ENCODE assay signal across 19 cellular contexts in the genomic region with DNA sequence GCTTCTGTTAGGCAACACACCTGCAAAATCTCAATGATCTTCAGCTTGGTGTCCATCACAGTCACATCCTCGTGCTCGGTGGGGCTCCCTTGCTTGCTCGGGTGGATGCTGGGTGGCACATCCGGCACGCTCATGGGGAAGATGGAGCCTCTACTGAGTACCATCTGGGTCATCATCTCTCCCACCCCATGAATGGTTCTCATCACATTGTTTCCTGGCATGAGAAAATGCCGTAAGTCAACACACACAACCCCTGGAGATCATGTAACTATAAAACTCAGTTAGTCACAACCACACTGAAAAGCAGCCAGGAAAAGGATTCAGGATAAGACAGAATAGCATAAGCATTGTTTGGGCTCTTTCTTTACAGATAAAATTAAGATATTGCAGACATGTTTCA.
DNase-seq lines count a peak whose midpoint lies in the region; FAIRE-seq and TF ChIP-seq lines count a peak whose summit lies in the region.
"Had no signal": no experiment of that assay in that cellular context is flagged by ENCODE, and none has a peak within 500 bp of the region (broad histone marks: within the 10 kb centered on the region; RNA-seq: fewer than 3 reads in every experiment).

No MANE protein-coding gene starts in this region.

- POLR2A ChIA-PET in endothelial cell of umbilical vein (lab: Charles Lee) = interaction anchor here (0.7 kb wide), 1 partner anchor 9 kb away, joined by 3 read pairs; no protein-coding TSS in a partner anchor

- no peak overlapping the region for H3K4me2 ChIP-seq in endothelial cell of umbilical vein (ENCODE audit: insufficient read depth, low read length)

- intact Hi-C loops in endothelial cell of umbilical vein (cut with micrococcal nuclease) (loop anchor here (10.0 kb wide), 1 partner anchor 213 kb away; no protein-coding TSS in a partner anchor), breast epithelium (cut with DNase I; ENCODE audit: low total_unique reads) (no loop called here)

- H3K27ac ChIP-seq in endothelial cell of umbilical vein (ENCODE audit: insufficient read depth, low read depth, low read length) (peak overlapping the region; percentile 1), breast epithelium (no peak overlapping the region)
- H3K27ac ChIP-seq: cardiac muscle cell, tibial artery had no signal

- TF ChIP-seq CTCF in endothelial cell of umbilical vein (IDR thresholded peaks at IDR 0.05; ENCODE audit: extremely low read depth in 1 of 2, insufficient read depth in 1 of 2, low read depth in 1 of 2, low read length in 2 of 2) (no peak), breast epithelium (IDR thresholded peaks at IDR 0.05) (no peak)

- no peaks in the 10 kb centered on the region for H3K9me1 ChIP-seq in endothelial cell of umbilical vein (replicated peaks; ENCODE audit: control insufficient read depth, extremely low read depth, insufficient read depth, low read length)

- H2AFZ ChIP-seq in endothelial cell of umbilical vein (ENCODE audit: low read depth, low read length) = no peak overlapping the region

- H3K4me3 ChIP-seq in endothelial cell of umbilical vein (replicated peaks in 1 of 3; ENCODE audit: insufficient read depth in 1 of 3, low read depth in 1 of 3, low read length in 3 of 3) = no peak overlapping the region
- H3K4me3 ChIP-seq in breast epithelium = no peak overlapping the region
- H3K4me3 ChIP-seq: cardiac muscle cell, dorsolateral prefrontal cortex, tibial artery had no signal

- peaks cover 36% of the 10 kb centered on the region for H3K4me1 ChIP-seq in endothelial cell of umbilical vein (ENCODE audit: control insufficient read depth, extremely low read depth, insufficient read depth, low read length)
- H3K4me1 ChIP-seq in breast epithelium = no peaks in the 10 kb centered on the region

- TF ChIP-seq POLR2A in endothelial cell of umbilical vein (IDR thresholded peaks at IDR 0.05; ENCODE audit: low read depth, low read length) = no peak
- no peak for TF ChIP-seq POLR2A in breast epithelium (IDR thresholded peaks at IDR 0.05)

- H3K79me2 ChIP-seq in endothelial cell of umbilical vein (ENCODE audit: control insufficient read depth, insufficient read depth, low read length) = peaks cover 2% of the 10 kb centered on the region

- dilution Hi-C loops in endothelial cell of umbilical vein (cut with MboI; ENCODE audit: extremely low pct_ligation_motif_present, low sequenced_read_pairs) = no loop called here

- H3K9me3 ChIP-seq in endothelial cell of umbilical vein (replicated peaks; ENCODE audit: control insufficient read depth, insufficient read depth, low read length) (no peaks in the 10 kb centered on the region), breast epithelium (no peaks in the 10 kb centered on the region)
- H3K9me3 ChIP-seq: tibial artery had no signal

- CTCF ChIA-PET in endothelial cell of umbilical vein (lab: Charles Lee) = interaction anchor here (1.6 to 8.3 kb wide), 6 partner anchors 14 to 253 kb away, joined by 4 to 112 read pairs (median 46); no protein-coding TSS in a partner anchor

- DNase-seq in GM04503 (ENCODE audit: low read depth) (peak; percentile 68), NCI-H146 treated with DMSO at 0.1 percent for 48 hours (lab: John Stamatoyannopoulos, UW; ENCODE audit: unreplicated experiment) (peak; percentile 86), endothelial cell of umbilical vein (ENCODE audit: low read depth, low spot score) (peak; percentile 55), renal cortical epithelial cell (ENCODE audit: low read depth) (peak; percentile 18), dedifferentiated amniotic fluid mesenchymal stem cell (ENCODE audit: extremely low spot score) (no peak), breast epithelium (ENCODE audit: low spot score in 2 of 2) (no peak), foreskin melanocyte (no peak)
- DNase-seq: activated CD4-positive, alpha-beta T cell treated with anti-CD3 and anti-CD28 coated beads for 1 hour; COR-L47; dorsolateral prefrontal cortex; erythroblast; NCI-H1105 treated with DMSO at 0.1 percent for 48 hours; NCI-H2171; NCI-H748 treated with DMSO at 0.1 percent for 48 hours; nucleus accumbens; stimulated activated CD4-positive, alpha-beta T cell treated with anti-CD3 and anti-CD28 coated beads, Interleukin-1b, Interleukin-23, amount 100 ng/mL, for 48 hours; stimulated activated naive CD4-positive, alpha-beta T cell; tibial artery had no signal

- no peaks in the 10 kb centered on the region for H4K20me1 ChIP-seq in endothelial cell of umbilical vein (replicated peaks; ENCODE audit: control insufficient read depth, extremely low read depth, insufficient read depth, low read length)

- no TSS peak for BruUV-seq in endothelial cell of umbilical vein (replicated peaks; lab: Mats Ljungman, UMichigan)

- H3K36me3 ChIP-seq in endothelial cell of umbilical vein (ENCODE audit: control insufficient read depth in 2 of 2, extremely low read depth in 1 of 2, insufficient read depth in 2 of 2, low read length in 2 of 2) (peaks cover 0 to 4% of the 10 kb centered on the region in 2 experiments), breast epithelium (no peaks in the 10 kb centered on the region)
- H3K36me3 ChIP-seq: cardiac muscle cell had no signal

- H3K9ac ChIP-seq in endothelial cell of umbilical vein (replicated peaks; ENCODE audit: extremely low read depth, insufficient read depth, low read length) = no peak overlapping the region

- FAIRE-seq in endothelial cell of umbilical vein (lab: Jason Lieb, UNC) = no peak

- no peaks in the 10 kb centered on the region for H3K27me3 ChIP-seq in endothelial cell of umbilical vein (ENCODE audit: control insufficient read depth in 2 of 2, insufficient read depth in 2 of 2, low read length in 2 of 2)
- no peaks in the 10 kb centered on the region for H3K27me3 ChIP-seq in breast epithelium
- H3K27me3 ChIP-seq: cardiac muscle cell, dorsolateral prefrontal cortex, tibial artery had no signal

TF ChIP-seq in endothelial cell of umbilical vein, 7 proteins besides CTCF, POLR2A, EP300 and RAD21:
- TF ChIP-seq MYC (IDR thresholded peaks at IDR 0.05; ENCODE audit: low read depth, low read length) (no peak), EZH2 (IDR thresholded peaks at IDR 0.05; ENCODE audit: borderline replicate concordance, low read depth, low read length, severe bottlenecking) (no peak), POLR2AphosphoS5 (IDR thresholded peaks at IDR 0.05; ENCODE audit: insufficient read depth, low read depth, low read length) (no peak), FOS (IDR thresholded peaks at IDR 0.05; ENCODE audit: borderline replicate concordance, insufficient read depth, low read length) (no peak), GATA2 (IDR thresholded peaks at IDR 0.05; ENCODE audit: insufficient read depth, insufficient read length, low read depth, low read length) (peak; percentile 42)
- TF ChIP-seq, protein P1, sequence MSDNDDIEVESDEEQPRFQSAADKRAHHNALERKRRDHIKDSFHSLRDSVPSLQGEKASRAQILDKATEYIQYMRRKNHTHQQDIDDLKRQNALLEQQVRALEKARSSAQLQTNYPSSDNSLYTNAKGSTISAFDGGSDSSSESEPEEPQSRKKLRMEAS (IDR thresholded peaks at IDR 0.05; ENCODE audit: insufficient read depth, insufficient read length) = no peak

Comparison
In these comparisons a context has a peak if more than half of its experiments do, and no peak if none do; other contexts are left out.
1. DNase-seq: peak in GM04503 (single experiment), NCI-H146 treated with DMSO at 0.1 percent for 48 hours (single experiment), endothelial cell of umbilical vein (single experiment) and renal cortical epithelial cell (single experiment); none in dedifferentiated amniotic fluid mesenchymal stem cell (single experiment), breast epithelium (0 of 2) and foreskin melanocyte (single experiment).